15 cellular contexts compared by ENCODE assay signal in the genomic region with DNA sequence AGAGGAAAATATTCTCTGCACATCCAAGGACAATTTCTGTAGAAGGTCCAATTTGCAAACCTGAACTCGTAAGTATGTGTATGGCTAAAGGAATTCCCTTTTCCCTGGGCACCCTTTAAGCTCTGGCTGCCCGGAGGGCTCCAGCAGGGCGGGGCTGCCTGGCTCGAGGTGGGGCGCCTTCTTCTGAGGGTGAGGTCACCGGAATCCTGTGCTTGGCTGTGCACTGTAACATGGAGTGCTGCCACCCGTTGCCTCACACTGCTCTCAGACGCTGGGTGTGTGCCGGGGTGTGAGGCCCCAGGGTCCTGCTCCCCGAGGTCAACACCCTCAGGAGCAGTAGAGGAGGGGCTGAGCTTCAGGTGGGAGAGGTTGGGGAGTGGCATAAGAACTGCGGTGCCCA.
A peak's percentile ranks its signal among the peaks of the same experiment; 100 is the strongest.
DNase-seq lines count a peak whose midpoint lies in the region; ATAC-seq and TF ChIP-seq lines count a peak whose summit lies in the region.
"Had no signal": no experiment of that assay in that cellular context is flagged by ENCODE, and none has a peak within 500 bp of the region (broad histone marks: within the 10 kb centered on the region; RNA-seq: fewer than 3 reads in every experiment).

No MANE protein-coding gene starts in this region.

- H3K4ac ChIP-seq in trophoblast cell (ENCODE audit: low read depth, low read length) = no peak overlapping the region

- POLR2A ChIA-PET in CD4-positive, alpha-beta T cell (lab: Charles Lee) = no interaction called here

- peak; percentile 92 for ATAC-seq in RWPE2 (ENCODE audit: low read depth)
- peak; percentile 85 for ATAC-seq in Right ventricle myocardium inferior
- ATAC-seq in GM21515 (IDR thresholded peaks at IDR 0.05; ENCODE audit: unreplicated experiment) = no peak
- no peak for ATAC-seq in GM18858 (IDR thresholded peaks at IDR 0.05; ENCODE audit: unreplicated experiment)
- no peak for ATAC-seq in CD4-positive, alpha-beta T cell (ENCODE audit: poor library complexity)
- ATAC-seq in HG03378 (IDR thresholded peaks at IDR 0.05; ENCODE audit: unreplicated experiment) = no peak

- H3K27me3 ChIP-seq in RWPE2 (ENCODE audit: insufficient read depth, poor library complexity, severe bottlenecking) = no peaks in the 10 kb centered on the region
- H3K27me3 ChIP-seq in trophoblast cell (ENCODE audit: insufficient read depth, low read length) = no peaks in the 10 kb centered on the region
- H3K27me3 ChIP-seq in CD4-positive, alpha-beta T cell (ENCODE audit: control insufficient read depth, insufficient read depth, low read length) = no peaks in the 10 kb centered on the region

- H2AFZ ChIP-seq in trophoblast cell (ENCODE audit: insufficient read depth, low read length, poor library complexity) = no peak overlapping the region

- H3K14ac ChIP-seq in trophoblast cell (ENCODE audit: low read length) = peak overlapping the region; percentile 28

- no peak overlapping the region for H2BK5ac ChIP-seq in trophoblast cell (ENCODE audit: low read depth, low read length, poor library complexity)

- H4K8ac ChIP-seq in trophoblast cell (ENCODE audit: low read depth, low read length) = no peak overlapping the region

- no peaks in the 10 kb centered on the region for H3K79me2 ChIP-seq in trophoblast cell (ENCODE audit: control insufficient read depth, insufficient read depth, low read length, poor library complexity)

- no peaks in the 10 kb centered on the region for H3K4me1 Mint-ChIP-seq in CD4-positive, alpha-beta T cell (ENCODE audit: low read depth)

- TF ChIP-seq CTCF in RWPE2 (IDR thresholded peaks at IDR 0.05; ENCODE audit: poor library complexity, severe bottlenecking) = no peak
- TF ChIP-seq CTCF in CD4-positive, alpha-beta T cell (IDR thresholded peaks at IDR 0.05) = no peak

- intact Hi-C loops in Right ventricle myocardium inferior (cut with DNase I) = no loop called here
- intact Hi-C loops in CD4-positive, alpha-beta T cell (cut with DNase I, micrococcal nuclease) = no loop called here

- H3K9me3 ChIP-seq in RWPE2 (ENCODE audit: severe bottlenecking) (no peaks in the 10 kb centered on the region), trophoblast cell (ENCODE audit: insufficient read depth, low read depth, low read length) (no peaks in the 10 kb centered on the region)
- H3K9me3 ChIP-seq in CD4-positive, alpha-beta T cell (ENCODE audit: control insufficient read depth, low read length) = no peaks in the 10 kb centered on the region
- H3K9me3 ChIP-seq: pancreas had no signal

- CTCF ChIA-PET in CD4-positive, alpha-beta T cell (lab: Charles Lee) = no interaction called here

- peak; percentile 47 for DNase-seq in A172 (ENCODE audit: low spot score)
- DNase-seq in RWPE2 (ENCODE audit: low spot score) = peak; percentile 89
- peak; percentile 88 for DNase-seq in Right ventricle myocardium inferior (ENCODE audit: missing footprints)
- DNase-seq in trophoblast cell = peak; percentile 84 to 87
- no peak for DNase-seq in CD4-positive, alpha-beta T cell
- DNase-seq: activated naive CD4-positive, alpha-beta T cell treated with anti-CD3 and anti-CD28 coated beads, Interleukin-2, amount 50 U/mL, for 16 hours; KBM-7; stimulated activated CD4-positive, alpha-beta T cell treated with anti-CD3 and anti-CD28 coated beads, Interleukin-4, amount 100 ng/mL, for 4 hours; T-helper 9 cell had no signal

- no peak overlapping the region for H3K4me2 ChIP-seq in trophoblast cell (ENCODE audit: low read length)

- H3K9me3 Mint-ChIP-seq in CD4-positive, alpha-beta T cell = no peaks in the 10 kb centered on the region
- H3K9me3 Mint-ChIP-seq: stimulated activated naive CD8-positive, alpha-beta T cell treated with anti-CD3 and anti-CD28 coated beads, Interleukin-15, Interleukin-2, amounts not matched to agents 100 ng/mL and 50 ng/mL, for 24 hours had no signal

- no peaks in the 10 kb centered on the region for H3K36me3 ChIP-seq in RWPE2 (ENCODE audit: low read depth)
- H3K36me3 ChIP-seq in trophoblast cell (ENCODE audit: control insufficient read depth in 1 of 2, insufficient read depth in 2 of 2, low read length in 2 of 2) = no peaks in the 10 kb centered on the region
- H3K36me3 ChIP-seq: pancreas had no signal

- H3K27ac ChIP-seq in RWPE2 (ENCODE audit: poor library complexity, severe bottlenecking) (peak overlapping the region; percentile 80), trophoblast cell (ENCODE audit: low read depth, low read length) (no peak overlapping the region)
- no peak overlapping the region for H3K27ac ChIP-seq in CD4-positive, alpha-beta T cell (ENCODE audit: low read depth, low read length)
- H3K27ac ChIP-seq: 22Rv1, pancreas had no signal

- peaks cover 5% of the 10 kb centered on the region for H3K27me3 Mint-ChIP-seq in CD4-positive, alpha-beta T cell
- H3K27me3 Mint-ChIP-seq: stimulated activated naive CD8-positive, alpha-beta T cell treated with anti-CD3 and anti-CD28 coated beads, Interleukin-15, Interleukin-2, amounts not matched to agents 100 ng/mL and 50 ng/mL, for 24 hours had no signal

- no peak overlapping the region for H3K23ac ChIP-seq in trophoblast cell (ENCODE audit: low read length)

- no peak overlapping the region for H3K18ac ChIP-seq in trophoblast cell (ENCODE audit: low read length)

- H2BK120ac ChIP-seq in trophoblast cell (ENCODE audit: insufficient read depth, low read length, poor library complexity) = no peak overlapping the region

- no peak overlapping the region for H3K9ac ChIP-seq in trophoblast cell (ENCODE audit: low read length)

- no peak overlapping the region for H4K12ac ChIP-seq in trophoblast cell (ENCODE audit: low read depth, low read length)

- H3K4me1 ChIP-seq in RWPE2 (ENCODE audit: insufficient read depth, poor library complexity, severe bottlenecking) = peaks cover 34% of the 10 kb centered on the region
- peaks cover 24 to 27% of the 10 kb centered on the region in 2 experiments for H3K4me1 ChIP-seq in trophoblast cell (ENCODE audit: control insufficient read depth in 1 of 2, insufficient read depth in 2 of 2, low read length in 2 of 2)
- H3K4me1 ChIP-seq: pancreas had no signal

- peak overlapping the region; percentile 31 for H2AK5ac ChIP-seq in trophoblast cell (ENCODE audit: low read length)

- no CpG with 5 or more reads among the region's 11 CpGs for WGBS in trophoblast cell (ENCODE audit: extremely low coverage, insufficient coverage, insufficient read length)

- no peak overlapping the region for H3K27ac Mint-ChIP-seq in CD4-positive, alpha-beta T cell
- H3K27ac Mint-ChIP-seq: stimulated activated naive CD8-positive, alpha-beta T cell treated with anti-CD3 and anti-CD28 coated beads, Interleukin-15, Interleukin-2, amounts not matched to agents 100 ng/mL and 50 ng/mL, for 24 hours had no signal

- peak overlapping the region; percentile 70 for H2BK12ac ChIP-seq in trophoblast cell (ENCODE audit: low read length)

- peaks cover 23% of the 10 kb centered on the region for H3K79me1 ChIP-seq in trophoblast cell (ENCODE audit: low read length)

- H3K36me3 Mint-ChIP-seq in CD4-positive, alpha-beta T cell (ENCODE audit: low read depth) = no peaks in the 10 kb centered on the region

- H4K91ac ChIP-seq in trophoblast cell (ENCODE audit: low read depth, low read length) = peak overlapping the region; percentile 10

- no peak overlapping the region for H3K4me3 Mint-ChIP-seq in CD4-positive, alpha-beta T cell
- H3K4me3 Mint-ChIP-seq: stimulated activated naive CD8-positive, alpha-beta T cell treated with anti-CD3 and anti-CD28 coated beads, Interleukin-15, Interleukin-2, amounts not matched to agents 100 ng/mL and 50 ng/mL, for 24 hours had no signal

- H3K4me3 ChIP-seq in RWPE2 (ENCODE audit: severe bottlenecking) (no peak overlapping the region), trophoblast cell (ENCODE audit: low read depth, low read length) (no peak overlapping the region)
- H3K4me3 ChIP-seq: pancreas had no signal

Comparison
In these comparisons a context has a peak if more than half of its experiments do, and no peak if none do; other contexts are left out.
1. DNase-seq: peak in A172 (single experiment), RWPE2 (single experiment), Right ventricle myocardium inferior (single experiment) and trophoblast cell (2 of 2); none in CD4-positive, alpha-beta T cell (0 of 10).
2. ATAC-seq: peak in RWPE2 (single experiment) and Right ventricle myocardium inferior (single experiment); none in GM21515 (single experiment), GM18858 (single experiment), CD4-positive, alpha-beta T cell (single experiment) and HG03378 (single experiment).